8 cellular contexts compared by ENCODE assay signal in genomic region chr20:58890454-58891075, GRCh38. TPM values are rescaled to one million over a fixed set of nuclear protein-coding genes. Genes with fewer than 3 reads are reported as not detected.
DNase-seq lines count a peak whose midpoint lies in the region; TF ChIP-seq lines count a peak whose summit lies in the region.

No MANE protein-coding gene starts in this region.

- H3K27me3 ChIP-seq in OCI-LY1 (ENCODE audit: insufficient read depth, low read length) (no peaks in the 10 kb centered on the region), mucosa of stomach (ENCODE audit: control insufficient read depth, insufficient read depth, low read length) (no peaks in the 10 kb centered on the region)

- no peaks in the 10 kb centered on the region for H4K20me1 ChIP-seq in OCI-LY1 (ENCODE audit: insufficient read depth, low read length)

- H3K9me3 ChIP-seq in OCI-LY1 (ENCODE audit: low read length) (no peaks in the 10 kb centered on the region), mucosa of stomach (ENCODE audit: control insufficient read depth, low read length) (no peaks in the 10 kb centered on the region)

- peak overlapping the region; percentile 69 for H3K4me3 ChIP-seq in OCI-LY1 (ENCODE audit: low read depth, low read length, poor library complexity, severe bottlenecking)
- H3K4me3 ChIP-seq in epithelial cell of proximal tubule (ENCODE audit: low read depth, low read length) = peak overlapping the region; percentile 57
- H3K4me3 ChIP-seq in mucosa of stomach (ENCODE audit: low read length) = peak overlapping the region; percentile 41

- H3K9me2 ChIP-seq in OCI-LY1 (ENCODE audit: low read depth, low read length) = no peaks in the 10 kb centered on the region

- H3K4me1 ChIP-seq in OCI-LY1 (ENCODE audit: insufficient read depth, low read length, severe bottlenecking) (peaks cover 39% of the 10 kb centered on the region), mucosa of stomach (ENCODE audit: control insufficient read depth, insufficient read depth, low read length) (peaks cover 17% of the 10 kb centered on the region)

- H3K4me2 ChIP-seq in OCI-LY1 (ENCODE audit: low read length) = peak overlapping the region; percentile 91

- TF ChIP-seq CTCF in OCI-LY1 (IDR thresholded peaks at IDR 0.05; ENCODE audit: low read length) (no peak), epithelial cell of proximal tubule (conservative IDR thresholded peaks at IDR 0.05; ENCODE audit: low read depth, low read length) (no peak)

- 0 out of 2 replicates have a peak overlapping the region, but pooled peaks have one; percentile 15 for H2AFZ ChIP-seq in OCI-LY1 (ENCODE audit: low read length)

- peaks cover 34% of the 10 kb centered on the region for H3K79me2 ChIP-seq in OCI-LY1 (ENCODE audit: insufficient read depth, low read length)

- H3K36me3 ChIP-seq in OCI-LY1 (ENCODE audit: insufficient read depth, low read length) (peaks cover 6% of the 10 kb centered on the region; the same call in 1 of the 2 replicates), mucosa of stomach (ENCODE audit: control insufficient read depth, insufficient read depth, low read length) (no peaks in the 10 kb centered on the region)

- H3K9ac ChIP-seq in OCI-LY1 (ENCODE audit: low read length) = peak overlapping the region; percentile 81
- peak overlapping the region; percentile 82 for H3K9ac ChIP-seq in mucosa of stomach (ENCODE audit: low read length)

- H3K27ac ChIP-seq in OCI-LY1 (ENCODE audit: low read depth, low read length, poor library complexity, severe bottlenecking) = peak overlapping the region; percentile 82

- peak; percentile 69 to 71 for DNase-seq in NCI-H2081 (lab: John Stamatoyannopoulos, UW)
- DNase-seq in NCI-H2081 treated with DMSO at 0.1 percent for 48 hours (lab: John Stamatoyannopoulos, UW) = no peak
- DNase-seq in HK-2 (ENCODE audit: unreplicated experiment) = peak; percentile 61
- DNase-seq in activated T-cell treated with anti-CD3 and anti-CD28 coated beads, Interleukin-2, amount 50 U/mL, for 1 hour = peak; percentile 80
- DNase-seq in epithelial cell of proximal tubule (ENCODE audit: low read depth) = peak; percentile 22
- DNase-seq in stimulated activated CD8-positive, alpha-beta memory T cell treated with anti-CD3 and anti-CD28 coated beads, Interleukin-4, amount 100 ng/mL, for 4 hours (ENCODE audit: low read depth in 2 of 2, low spot score in 1 of 2) = peak; percentile 46 to 65

- H3F3A ChIP-seq in OCI-LY1 (ENCODE audit: insufficient read depth, low read length) = 0 out of 2 replicates have a peak, but pooled peaks cover 4% of the 10 kb centered on the region

RNA-seq across cellular contexts. Expression of gene GNAS, which starts 38.0 kb away (rescaled TPM):
- 492 and 828 TPM in 2 replicates for total RNA-seq in epithelial cell of proximal tubule

RNA-seq across cellular contexts. Expression of gene GNAS-AS1, which starts 39.9 kb away (rescaled TPM):
- total RNA-seq in epithelial cell of proximal tubule = 0.35 and 0.51 TPM in 2 replicates
